ENCODE assay signal across 1 cellular context in genomic region chr16:24539850-24540484, GRCh38.
TF ChIP-seq lines count a peak whose summit lies in the region.

No MANE protein-coding gene starts in this region.

TF ChIP-seq in HepG2, 621 proteins besides CTCF, POLR2A, EP300 and RAD21 (continued from another document and continues in another):
- TF ChIP-seq ZNF646 (CRISPR knock-in tag; IDR thresholded peaks at IDR 0.05): 0 out of 2 replicates have a peak, but pooled peaks have one; percentile 7
- no peak for TF ChIP-seq MIER2 (CRISPR knock-in tag; IDR thresholded peaks at IDR 0.05)
- TF ChIP-seq AFF4 (CRISPR knock-in tag; IDR thresholded peaks at IDR 0.05): no peak
- TF ChIP-seq NFIC (IDR thresholded peaks at IDR 0.05; ENCODE audit: low read length): no peak
- 0 out of 2 replicates have a peak, but pooled peaks have one; percentile 1 for TF ChIP-seq PRDM15 (CRISPR knock-in tag; IDR thresholded peaks at IDR 0.05)
- TF ChIP-seq HNRNPK (IDR thresholded peaks at IDR 0.05; ENCODE audit: low read depth, low read length, poor library complexity, severe bottlenecking): peak; percentile 10
- TF ChIP-seq KMT2B (CRISPR knock-in tag; IDR thresholded peaks at IDR 0.05): no peak
- no peak; the same call in 1 of the 2 replicates for TF ChIP-seq GABPB1 (CRISPR knock-in tag; IDR thresholded peaks at IDR 0.05)
- no peak for TF ChIP-seq ZNF670 (CRISPR knock-in tag; IDR thresholded peaks at IDR 0.05; ENCODE audit: borderline replicate concordance)
- no peak; the same call in 1 of the 2 replicates for TF ChIP-seq AHR (CRISPR knock-in tag; IDR thresholded peaks at IDR 0.05)
- TF ChIP-seq ZNF331 (CRISPR knock-in tag; IDR thresholded peaks at IDR 0.05): no peak
- TF ChIP-seq ZSCAN21 (CRISPR knock-in tag; IDR thresholded peaks at IDR 0.05; ENCODE audit: borderline replicate concordance): no peak
- peak; percentile 23; the same call in 1 of the 2 replicates for TF ChIP-seq ZNF790 (CRISPR knock-in tag; IDR thresholded peaks at IDR 0.05; ENCODE audit: borderline replicate concordance)
- no peak; the same call in 1 of the 2 replicates for TF ChIP-seq HOXA5 (CRISPR knock-in tag; IDR thresholded peaks at IDR 0.05)
- TF ChIP-seq ZNF225 (CRISPR knock-in tag; IDR thresholded peaks at IDR 0.05): 0 out of 2 replicates have a peak, but pooled peaks have one; percentile 5
- no peak for TF ChIP-seq ATF6 (CRISPR knock-in tag; conservative IDR thresholded peaks at IDR 0.05)
- 0 out of 2 replicates have a peak, but pooled peaks have one; percentile 27 for TF ChIP-seq DMTF1 (CRISPR knock-in tag; IDR thresholded peaks at IDR 0.05)
- peak; percentile 16; the same call in 1 of the 2 replicates for TF ChIP-seq ZFP37 (CRISPR knock-in tag; IDR thresholded peaks at IDR 0.05; ENCODE audit: borderline replicate concordance)
- TF ChIP-seq ZNF350 (CRISPR knock-in tag; IDR thresholded peaks at IDR 0.05; ENCODE audit: borderline replicate concordance, low read depth): no peak
- TF ChIP-seq SP140L (CRISPR knock-in tag; IDR thresholded peaks at IDR 0.05; ENCODE audit: borderline replicate concordance): no peak
- no peak for TF ChIP-seq ZMYM3 (CRISPR knock-in tag; IDR thresholded peaks at IDR 0.05)
- peak; percentile 86 for TF ChIP-seq ZNF724P (CRISPR knock-in tag; IDR thresholded peaks at IDR 0.05; ENCODE audit: borderline replicate concordance)
- no peak for TF ChIP-seq MTF2 (CRISPR knock-in tag; IDR thresholded peaks at IDR 0.05; ENCODE audit: borderline replicate concordance)
- TF ChIP-seq TCF12 (IDR thresholded peaks at IDR 0.05): no peak
- peak; percentile 89 for TF ChIP-seq TCF12 (CRISPR knock-in tag; IDR thresholded peaks at IDR 0.05)
- TF ChIP-seq NFE2 (CRISPR knock-in tag; IDR thresholded peaks at IDR 0.05): no peak
- no peak for TF ChIP-seq MIER3 (CRISPR knock-in tag; IDR thresholded peaks at IDR 0.05; ENCODE audit: borderline replicate concordance)
- 0 out of 2 replicates have a peak, but pooled peaks have one; percentile 71 for TF ChIP-seq ZFYVE20 (CRISPR knock-in tag; IDR thresholded peaks at IDR 0.05; ENCODE audit: borderline replicate concordance, low read depth)
- TF ChIP-seq ZNF709 (CRISPR knock-in tag; IDR thresholded peaks at IDR 0.05): peak; percentile 18; the same call in 1 of the 2 replicates
- no peak for TF ChIP-seq TEAD2 (CRISPR knock-in tag; IDR thresholded peaks at IDR 0.05)
- no peak for TF ChIP-seq PHB2 (IDR thresholded peaks at IDR 0.05; ENCODE audit: partially characterized antibody)
- TF ChIP-seq ZBTB3 (CRISPR knock-in tag; IDR thresholded peaks at IDR 0.05; ENCODE audit: borderline replicate concordance, low read depth): peak; percentile 26; the same call in 1 of the 2 replicates
- TF ChIP-seq KLF9 (CRISPR knock-in tag; IDR thresholded peaks at IDR 0.05; ENCODE audit: low read depth): no peak
- no peak for TF ChIP-seq HOXA7 (CRISPR knock-in tag; IDR thresholded peaks at IDR 0.05)
- TF ChIP-seq HDAC1 (CRISPR knock-in tag; IDR thresholded peaks at IDR 0.05): no peak
- no peak for TF ChIP-seq PTBP1 (IDR thresholded peaks at IDR 0.05; ENCODE audit: low read depth, low read length, poor library complexity, severe bottlenecking)
- no peak; the same call in 1 of the 2 replicates for TF ChIP-seq MTF1 (CRISPR knock-in tag; IDR thresholded peaks at IDR 0.05)
- no peak; the same call in 1 of the 2 replicates for TF ChIP-seq JDP2 (CRISPR knock-in tag; IDR thresholded peaks at IDR 0.05; ENCODE audit: borderline replicate concordance)
- TF ChIP-seq ZNF552 (CRISPR knock-in tag; IDR thresholded peaks at IDR 0.05; ENCODE audit: borderline replicate concordance): no peak
- no peak for TF ChIP-seq ZFP1 (CRISPR knock-in tag; IDR thresholded peaks at IDR 0.05)
- TF ChIP-seq KDM1A (CRISPR knock-in tag; IDR thresholded peaks at IDR 0.05): no peak
- TF ChIP-seq ZFP41 (CRISPR knock-in tag; IDR thresholded peaks at IDR 0.05; ENCODE audit: borderline replicate concordance): no peak
- TF ChIP-seq FOXJ3 (CRISPR knock-in tag; IDR thresholded peaks at IDR 0.05; ENCODE audit: borderline replicate concordance): no peak
- peak; percentile 21 for TF ChIP-seq JARID2 (CRISPR knock-in tag; IDR thresholded peaks at IDR 0.05; ENCODE audit: insufficient replicate concordance)
- TF ChIP-seq TP53 (CRISPR knock-in tag; conservative IDR thresholded peaks at IDR 0.05): no peak
- TF ChIP-seq EHMT2 (IDR thresholded peaks at IDR 0.05; ENCODE audit: borderline replicate concordance, low read depth, low read length): no peak
- TF ChIP-seq RXRA (CRISPR knock-in tag; IDR thresholded peaks at IDR 0.05): no peak
- TF ChIP-seq SRSF4 (IDR thresholded peaks at IDR 0.05; ENCODE audit: low read depth, low read length, poor library complexity, severe bottlenecking): no peak
- TF ChIP-seq ZNF639 (CRISPR knock-in tag; conservative IDR thresholded peaks at IDR 0.05): no peak
